In the genomic region with DNA sequence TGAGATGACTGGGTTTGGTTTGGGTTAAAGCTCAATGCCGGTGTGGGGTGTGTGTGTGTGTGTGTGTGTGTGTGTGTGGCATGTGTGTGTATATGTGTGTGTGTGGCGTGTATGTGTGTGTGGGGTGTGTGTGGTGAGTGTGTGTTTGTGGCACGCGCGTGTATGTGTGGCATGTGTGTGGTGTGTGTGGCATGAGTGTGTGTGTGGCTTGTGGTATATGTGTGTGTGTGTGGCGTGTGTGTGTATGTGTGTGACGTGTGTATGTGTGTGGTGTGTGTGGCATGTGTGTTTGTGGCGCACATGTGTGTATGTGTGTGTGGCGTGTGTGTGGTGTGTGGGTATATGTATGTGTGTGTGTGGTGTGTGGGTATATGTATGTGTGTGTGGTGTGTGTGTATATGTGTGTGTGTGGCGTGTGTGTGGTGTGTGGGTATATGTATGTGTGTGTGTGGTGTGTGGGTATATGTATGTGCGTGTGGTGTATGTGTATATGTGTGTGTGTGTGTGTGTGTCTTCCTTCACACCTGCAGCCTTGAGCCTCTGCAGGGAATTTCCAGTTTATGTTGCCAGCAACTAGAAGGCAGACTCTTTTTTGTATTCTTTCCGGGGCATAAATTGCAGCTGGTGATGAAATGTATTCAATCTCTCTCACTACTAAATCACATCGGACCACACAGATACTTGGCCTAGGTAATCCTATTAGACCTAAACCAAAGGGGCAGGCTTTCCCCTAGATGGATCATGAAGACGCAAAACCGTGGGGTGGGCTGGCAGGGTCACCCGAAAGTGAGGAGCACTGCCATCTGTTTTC, we compare ENCODE assay signal across 23 cellular contexts. TPM values are rescaled to one million over a fixed set of nuclear protein-coding genes. Genes with fewer than 3 reads are reported as not detected.
"Had no signal": no experiment of that assay in that cellular context is flagged by ENCODE, and none has a peak within 500 bp of the region (broad histone marks: within the 10 kb centered on the region; RNA-seq: fewer than 3 reads in every experiment).

No MANE protein-coding gene starts in this region.

- FAIRE-seq: endometrium, small intestine had no signal

- H3K27me3 ChIP-seq: brain microvascular endothelial cell, gastrocnemius medialis, heart left ventricle, neutrophil, right lobe of liver, suprapubic skin, transverse colon had no signal

- H3K27ac ChIP-seq: brain microvascular endothelial cell, gastrocnemius medialis, heart left ventricle, neutrophil, parathyroid adenoma, right lobe of liver, suprapubic skin, transverse colon had no signal

- H3K4me1 ChIP-seq: gastrocnemius medialis, parathyroid adenoma, suprapubic skin, transverse colon had no signal

- ATAC-seq: activated naive CD8-positive, alpha-beta T cell treated with anti-CD3 and anti-CD28 coated beads, Interleukin-2, amount 50 U/mL, for 24 hours; gastrocnemius medialis; heart left ventricle; natural killer cell; right lobe of liver had no signal

- DNase-seq: activated CD4-positive, CD25-positive, alpha-beta regulatory T cell treated with anti-CD3 and anti-CD28 coated beads, Interleukin-2, amount 50 U/mL, for 72 hours; activated CD8-positive, alpha-beta memory T cell treated with anti-CD3 and anti-CD28 coated beads for 24 hours; activated CD8-positive, alpha-beta memory T cell treated with anti-CD3 and anti-CD28 coated beads, Interleukin-2, amount 50 U/mL, for 48 hours; activated effector memory CD4-positive, alpha-beta T cell treated with Interleukin-2 at 50 U/mL for 16 hours; activated naive CD4-positive, alpha-beta T cell treated with anti-CD3 and anti-CD28 coated beads, Interleukin-2, amount 10 ng/mL, durations not matched to agents 7 days and 5 days; activated naive CD8-positive, alpha-beta T cell treated with anti-CD3 and anti-CD28 coated beads, Interleukin-2, amount 50 U/mL, for 24 hours; activated T-cell treated with anti-CD3 and anti-CD28 coated beads, Interleukin-2, amount 50 U/mL, for 48 hours; brain microvascular endothelial cell; cortex of kidney; gastrocnemius medialis; heart left ventricle; natural killer cell; small intestine; stimulated activated CD4-positive, alpha-beta T cell treated with anti-CD3 and anti-CD28 coated beads, Interleukin-15, amount 100 ng/mL, for 24 hours; stimulated activated CD4-positive, alpha-beta T cell treated with anti-CD3 and anti-CD28 coated beads, Interleukin-2, amount 100 ng/mL, for 48 hours; T1000; transverse colon had no signal

- H3K9me3 ChIP-seq: gastrocnemius medialis, heart left ventricle, neutrophil, right lobe of liver, suprapubic skin, transverse colon had no signal

- H3K36me3 ChIP-seq: brain microvascular endothelial cell, gastrocnemius medialis, heart left ventricle, neutrophil, right lobe of liver, suprapubic skin, transverse colon had no signal

- H3K4me3 ChIP-seq: gastrocnemius medialis, heart left ventricle, right lobe of liver, suprapubic skin, transverse colon had no signal

RNA-seq across cellular contexts. Expression of a gene that starts 34.8 kb away (rescaled TPM):
- total RNA-seq: T-helper 1 cell treated with Interleukin-12 subunit alpha and Interleukin-12 subunit beta and Interleukin-4 antibody, amounts not matched to agents 30 ng/mL and 1 ng/mL, for 36 hours had no signal

RNA-seq across cellular contexts. Expression of a gene that starts 36.6 kb away (rescaled TPM):
- total RNA-seq: natural killer cell; T-helper 1 cell treated with Interleukin-12 subunit alpha and Interleukin-12 subunit beta and Interleukin-4 antibody, amounts not matched to agents 30 ng/mL and 1 ng/mL, for 36 hours; transverse colon had no signal
